In genomic region chr4:152515678-152516077, GRCh38 we compare ENCODE assay signal across 12 cellular contexts. TPM values are rescaled to one million over a fixed set of nuclear protein-coding genes. Genes with fewer than 3 reads are reported as not detected.
DNase-seq lines count a peak whose midpoint lies in the region; ATAC-seq and TF ChIP-seq lines count a peak whose summit lies in the region.
"Had no signal": no experiment of that assay in that cellular context is flagged by ENCODE, and none has a peak within 500 bp of the region (broad histone marks: within the 10 kb centered on the region; RNA-seq: fewer than 3 reads in every experiment).

No MANE protein-coding gene starts in this region.

- ATAC-seq in mucosa of descending colon: no peak
- ATAC-seq: activated CD8-positive, alpha-beta T cell treated with anti-CD3 and anti-CD28 coated beads for 36 hours had no signal

- H3K4me3 ChIP-seq in SK-N-SH (ENCODE audit: low read depth in 2 of 2, low read length in 1 of 2) (no peak overlapping the region), fibroblast of mammary gland (ENCODE audit: control insufficient read depth, low read depth, low read length) (no peak overlapping the region), skeletal muscle satellite cell (ENCODE audit: low read length) (peak overlapping the region; percentile 31), mucosa of descending colon (no peak overlapping the region), dorsolateral prefrontal cortex (no peak overlapping the region)
- H3K4me3 ChIP-seq: ovary had no signal

- H3K9me2 ChIP-seq in SK-N-SH: no peaks in the 10 kb centered on the region

- CTCF ChIA-PET in SK-N-SH (lab: Yijun Ruan, JAX): interaction anchor here (0.6 to 3.2 kb wide), 4 partner anchors 15 to 172 kb away, joined by 3 to 17 read pairs (median 3); no protein-coding TSS in a partner anchor

- H3K27ac ChIP-seq in SK-N-SH (ENCODE audit: low read depth in 2 of 2, low read length in 1 of 2) (peak overlapping the region in 1 of 2 experiments; percentile 63; a peak in 2 of 4 replicates), dorsolateral prefrontal cortex (no peak overlapping the region)
- H3K27ac ChIP-seq: ovary had no signal

- H4K20me1 ChIP-seq in SK-N-SH (ENCODE audit: insufficient read depth): peaks cover 18% of the 10 kb centered on the region

- H3K36me3 ChIP-seq in SK-N-SH (replicated peaks in 1 of 2; ENCODE audit: control insufficient read depth in 1 of 2, insufficient read depth in 2 of 2, low read length in 1 of 2): no peaks in the 10 kb centered on the region
- no peaks in the 10 kb centered on the region for H3K36me3 ChIP-seq in skeletal muscle satellite cell (ENCODE audit: insufficient read depth, low read length)
- no peaks in the 10 kb centered on the region for H3K36me3 ChIP-seq in mucosa of descending colon (ENCODE audit: low read depth)
- H3K36me3 ChIP-seq: ovary had no signal

- POLR2A ChIA-PET in SK-N-SH (lab: Yijun Ruan, JAX): no interaction called here

- peaks cover 7 to 8% of the 10 kb centered on the region in 2 experiments; a peak in 3 of 4 replicates for H3K4me1 ChIP-seq in SK-N-SH (ENCODE audit: control insufficient read depth in 1 of 2, insufficient read depth in 2 of 2, low read depth in 1 of 2, low read length in 1 of 2)
- H3K4me1 ChIP-seq in skeletal muscle satellite cell (ENCODE audit: control insufficient read depth, insufficient read depth, low read length): peaks cover 19% of the 10 kb centered on the region
- H3K4me1 ChIP-seq in mucosa of descending colon (ENCODE audit: low read depth): no peaks in the 10 kb centered on the region

- H3K9ac ChIP-seq in SK-N-SH: no peak overlapping the region
- H3K9ac ChIP-seq in skeletal muscle satellite cell (ENCODE audit: low read depth, low read length): no peak overlapping the region

- peaks cover 5% of the 10 kb centered on the region for H3F3A ChIP-seq in SK-N-SH (replicated peaks; ENCODE audit: insufficient read depth)

- peaks cover 91% of the 10 kb centered on the region for H3K79me2 ChIP-seq in SK-N-SH (ENCODE audit: insufficient read depth)

- no peak overlapping the region for H2AFZ ChIP-seq in SK-N-SH (ENCODE audit: low read depth)

- TF ChIP-seq EP300 in SK-N-SH (IDR thresholded peaks at IDR 0.05; ENCODE audit: borderline replicate concordance in 1 of 2, low read depth in 1 of 2, low read length in 1 of 2): peak in 1 of 2 experiments; percentile 46; a peak in 1 of 4 replicates

- H3K9me3 ChIP-seq in SK-N-SH (no peaks in the 10 kb centered on the region), skeletal muscle satellite cell (replicated peaks; ENCODE audit: low read length) (no peaks in the 10 kb centered on the region), mucosa of descending colon (no peaks in the 10 kb centered on the region)
- H3K9me3 ChIP-seq: ovary had no signal

- H3K4me2 ChIP-seq in SK-N-SH: peak overlapping the region; percentile 66
- peak overlapping the region; percentile 66 for H3K4me2 ChIP-seq in skeletal muscle satellite cell (ENCODE audit: low read length)

- DNase-seq in NCI-H82 (lab: John Stamatoyannopoulos, UW) (peak; percentile 45), NCI-H82 treated with DMSO at 0.1 percent for 48 hours (lab: John Stamatoyannopoulos, UW; ENCODE audit: unreplicated experiment) (no peak), SK-N-SH (no peak), fibroblast of mammary gland (ENCODE audit: low read depth) (peak; percentile 66), NCI-H1092 treated with DMSO at 0.1 percent for 48 hours (lab: John Stamatoyannopoulos, UW) (no peak), mucosa of descending colon (no peak), dorsolateral prefrontal cortex (no peak)
- DNase-seq: activated CD8-positive, alpha-beta T cell treated with anti-CD3 and anti-CD28 coated beads for 36 hours; activated gamma-delta T cell treated with Interleukin-2 at 50 U/mL for 16 hours; DND-41; ovary had no signal

- H3K27me3 ChIP-seq in SK-N-SH (ENCODE audit: insufficient read depth): no peaks in the 10 kb centered on the region
- no peaks in the 10 kb centered on the region for H3K27me3 ChIP-seq in skeletal muscle satellite cell (ENCODE audit: control insufficient read depth, insufficient read depth, low read length)
- no peaks in the 10 kb centered on the region for H3K27me3 ChIP-seq in dorsolateral prefrontal cortex
- H3K27me3 ChIP-seq: ovary had no signal

- no peak for TF ChIP-seq RAD21 in SK-N-SH (IDR thresholded peaks at IDR 0.05; ENCODE audit: low read length)

- TF ChIP-seq CTCF in SK-N-SH (IDR thresholded peaks at IDR 0.05): no peak
- no peak for TF ChIP-seq CTCF in fibroblast of mammary gland (conservative IDR thresholded peaks at IDR 0.05; ENCODE audit: control insufficient read depth, insufficient read depth, low read depth, low read length)
- TF ChIP-seq CTCF in mucosa of descending colon (IDR thresholded peaks at IDR 0.05): no peak
- no peak for TF ChIP-seq CTCF in dorsolateral prefrontal cortex (IDR thresholded peaks at IDR 0.05 in 54 of 56, conservative IDR thresholded peaks at IDR 0.05 in 2 of 56; ENCODE audit: low read depth in 1 of 56, partially characterized antibody in 56 of 56)

- intact Hi-C loops in mucosa of descending colon (cut with DNase I, micrococcal nuclease) (no loop called here), dorsolateral prefrontal cortex (cut with DNase I) (no loop called here)

- WGBS in SK-N-SH (ENCODE audit: low lambda C conversion rate): 33% methylated on average over 2 of the region's 2 CpGs

TF ChIP-seq in SK-N-SH, 30 proteins besides CTCF, POLR2A, EP300 and RAD21:
- TF ChIP-seq FOSL2 (IDR thresholded peaks at IDR 0.05; ENCODE audit: borderline replicate concordance, low read depth): peak; percentile 67; the same call in 1 of the 2 replicates
- TF ChIP-seq EZH2phosphoT487 (IDR thresholded peaks at IDR 0.05; ENCODE audit: borderline replicate concordance, low read depth): no peak
- 0 out of 2 replicates have a peak, but pooled peaks have one; percentile 24 for TF ChIP-seq TEAD4 (IDR thresholded peaks at IDR 0.05; ENCODE audit: borderline replicate concordance, insufficient read depth)
- peak; percentile 59 for TF ChIP-seq JUND (IDR thresholded peaks at IDR 0.05)
- TF ChIP-seq NRF1 (IDR thresholded peaks at IDR 0.05; ENCODE audit: low read depth, low read length): no peak
- 0 out of 2 replicates have a peak, but pooled peaks have one; percentile 32 for TF ChIP-seq MAX (IDR thresholded peaks at IDR 0.05; ENCODE audit: low read depth)
- TF ChIP-seq TCF12 (IDR thresholded peaks at IDR 0.05): peak; percentile 60
- 0 out of 2 replicates have a peak, but pooled peaks have one; percentile 73 for TF ChIP-seq NFIC (IDR thresholded peaks at IDR 0.05; ENCODE audit: borderline replicate concordance)
- TF ChIP-seq PBX3 (IDR thresholded peaks at IDR 0.05): peak; percentile 15; the same call in 1 of the 2 replicates

RNA-seq across cellular contexts. Expression of gene FBXW7, which starts 20.2 kb away (rescaled TPM):
- 7.7 and 11.4 TPM in 2 replicates for polyA plus RNA-seq in SK-N-SH (2012; rRNA removed)
- 8.5 and 11.5 TPM in 2 replicates for polyA plus RNA-seq in SK-N-SH (2012; cell fraction: cytosol; rRNA removed)
- 11.7 and 34.5 TPM in 2 replicates for polyA plus RNA-seq in SK-N-SH (2012; cell fraction: nucleus; rRNA removed)
- total RNA-seq in skeletal muscle satellite cell (2012; rRNA removed): 45.7 and 46.4 TPM in 2 replicates
- total RNA-seq in mucosa of descending colon (10 to 100 TPM; 38.5 to 48.6 (median 39.4) TPM), dorsolateral prefrontal cortex (100 to 1,000 TPM; 126 to 372 (median 279) TPM)

Comparison
In these comparisons a context has a peak if more than half of its experiments do, and no peak if none do; other contexts are left out.
1. DNase-seq: peak in NCI-H82 (single experiment) and fibroblast of mammary gland (single experiment); none in NCI-H82 treated with DMSO at 0.1 percent for 48 hours (single experiment), SK-N-SH (single experiment), NCI-H1092 treated with DMSO at 0.1 percent for 48 hours (single experiment), mucosa of descending colon (0 of 3) and dorsolateral prefrontal cortex (0 of 10).